In the genomic region with DNA sequence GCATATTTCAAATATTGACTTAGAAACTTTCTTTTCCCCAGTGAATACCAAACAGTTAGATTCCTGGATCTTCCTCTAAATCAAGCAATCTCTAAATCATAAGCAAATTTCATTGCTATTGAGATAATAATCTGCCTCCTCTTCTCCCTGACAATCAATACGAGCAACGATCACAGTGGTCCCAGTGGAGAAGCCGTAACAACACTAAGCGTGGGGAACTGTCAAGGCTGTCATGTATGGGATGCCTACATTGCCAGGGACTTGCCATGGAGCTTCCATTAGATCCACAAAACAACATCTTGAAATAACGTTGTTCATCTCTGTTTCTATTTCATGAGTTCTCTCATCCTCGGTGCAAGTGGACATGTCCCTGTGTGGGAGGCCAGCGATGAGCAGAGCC, we compare ENCODE assay signal across 1 cellular context.
A peak's percentile ranks its signal among the peaks of the same experiment; 100 is the strongest.
TF ChIP-seq lines count a peak whose summit lies in the region.

No MANE protein-coding gene starts in this region.

TF ChIP-seq in neural cell, 6 proteins besides CTCF, POLR2A, EP300 and RAD21:
- peak; percentile 99 for TF ChIP-seq POLR2AphosphoS5 (IDR thresholded peaks at IDR 0.05)
- TF ChIP-seq, protein P1, sequence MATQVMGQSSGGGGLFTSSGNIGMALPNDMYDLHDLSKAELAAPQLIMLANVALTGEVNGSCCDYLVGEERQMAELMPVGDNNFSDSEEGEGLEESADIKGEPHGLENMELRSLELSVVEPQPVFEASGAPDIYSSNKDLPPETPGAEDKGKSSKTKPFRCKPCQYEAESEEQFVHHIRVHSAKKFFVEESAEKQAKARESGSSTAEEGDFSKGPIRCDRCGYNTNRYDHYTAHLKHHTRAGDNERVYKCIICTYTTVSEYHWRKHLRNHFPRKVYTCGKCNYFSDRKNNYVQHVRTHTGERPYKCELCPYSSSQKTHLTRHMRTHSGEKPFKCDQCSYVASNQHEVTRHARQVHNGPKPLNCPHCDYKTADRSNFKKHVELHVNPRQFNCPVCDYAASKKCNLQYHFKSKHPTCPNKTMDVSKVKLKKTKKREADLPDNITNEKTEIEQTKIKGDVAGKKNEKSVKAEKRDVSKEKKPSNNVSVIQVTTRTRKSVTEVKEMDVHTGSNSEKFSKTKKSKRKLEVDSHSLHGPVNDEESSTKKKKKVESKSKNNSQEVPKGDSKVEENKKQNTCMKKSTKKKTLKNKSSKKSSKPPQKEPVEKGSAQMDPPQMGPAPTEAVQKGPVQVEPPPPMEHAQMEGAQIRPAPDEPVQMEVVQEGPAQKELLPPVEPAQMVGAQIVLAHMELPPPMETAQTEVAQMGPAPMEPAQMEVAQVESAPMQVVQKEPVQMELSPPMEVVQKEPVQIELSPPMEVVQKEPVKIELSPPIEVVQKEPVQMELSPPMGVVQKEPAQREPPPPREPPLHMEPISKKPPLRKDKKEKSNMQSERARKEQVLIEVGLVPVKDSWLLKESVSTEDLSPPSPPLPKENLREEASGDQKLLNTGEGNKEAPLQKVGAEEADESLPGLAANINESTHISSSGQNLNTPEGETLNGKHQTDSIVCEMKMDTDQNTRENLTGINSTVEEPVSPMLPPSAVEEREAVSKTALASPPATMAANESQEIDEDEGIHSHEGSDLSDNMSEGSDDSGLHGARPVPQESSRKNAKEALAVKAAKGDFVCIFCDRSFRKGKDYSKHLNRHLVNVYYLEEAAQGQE (IDR thresholded peaks at IDR 0.05; ENCODE audit: borderline replicate concordance): peak; percentile 63
- no peak for TF ChIP-seq MXI1 (conservative IDR thresholded peaks at IDR 0.05; ENCODE audit: poor library complexity, severe bottlenecking)
- no peak for TF ChIP-seq TAF1 (IDR thresholded peaks at IDR 0.05; ENCODE audit: low read depth)
- TF ChIP-seq SMC3 (conservative IDR thresholded peaks at IDR 0.05; ENCODE audit: poor library complexity): no peak
